16 cellular contexts compared by ENCODE assay signal in genomic region chr6:139060332-139060731, GRCh38. TPM values are rescaled to one million over a fixed set of nuclear protein-coding genes. Genes with fewer than 3 reads are reported as not detected.
DNase-seq lines count a peak whose midpoint lies in the region; ATAC-seq, FAIRE-seq and TF ChIP-seq lines count a peak whose summit lies in the region.
"Had no signal": no experiment of that assay in that cellular context is flagged by ENCODE, and none has a peak within 500 bp of the region (broad histone marks: within the 10 kb centered on the region; RNA-seq: fewer than 3 reads in every experiment).

No MANE protein-coding gene starts in this region.

- peak overlapping the region; percentile 3 for H3K27ac Mint-ChIP-seq in astrocyte (ENCODE audit: unreplicated experiment)
- no peak overlapping the region for H3K27ac Mint-ChIP-seq in natural killer cell treated with Interleukin-12 subunit alpha and Interleukin-12 subunit beta and Interleukin-15 and Interleukin-18, amount 100 ng/mL, for 72 hours

- H2AFZ ChIP-seq in astrocyte (ENCODE audit: low read depth, low read length) (no peak overlapping the region), osteoblast (ENCODE audit: low read length) (no peak overlapping the region)

- H3K4me3 ChIP-seq in astrocyte (ENCODE audit: insufficient read depth, low read depth, low read length) (no peak overlapping the region), osteoblast (ENCODE audit: insufficient read depth, low read length) (no peak overlapping the region), WERI-Rb-1 (ENCODE audit: low read depth, low read length) (no peak overlapping the region)
- H3K4me3 ChIP-seq: colonic mucosa had no signal

- no peak overlapping the region for H3K9ac ChIP-seq in astrocyte (ENCODE audit: low read length)

- H3K9me3 Mint-ChIP-seq in astrocyte (ENCODE audit: unreplicated experiment): no peaks in the 10 kb centered on the region
- no peaks in the 10 kb centered on the region for H3K9me3 Mint-ChIP-seq in natural killer cell treated with Interleukin-12 subunit alpha and Interleukin-12 subunit beta and Interleukin-15 and Interleukin-18, amount 100 ng/mL, for 72 hours

- no peaks in the 10 kb centered on the region for H3K36me3 ChIP-seq in astrocyte (ENCODE audit: insufficient read depth, low read length)
- no peaks in the 10 kb centered on the region for H3K36me3 ChIP-seq in osteoblast (ENCODE audit: insufficient read depth, low read length)
- no peaks in the 10 kb centered on the region for H3K36me3 ChIP-seq in WERI-Rb-1
- H3K36me3 ChIP-seq: colonic mucosa had no signal

- no peaks in the 10 kb centered on the region for H4K20me1 ChIP-seq in astrocyte (ENCODE audit: insufficient read depth, low read length)
- no peaks in the 10 kb centered on the region for H4K20me1 ChIP-seq in osteoblast (ENCODE audit: insufficient read depth, low read length)

- H3K36me3 Mint-ChIP-seq in astrocyte (ENCODE audit: low read depth, unreplicated experiment): no peaks in the 10 kb centered on the region
- no peaks in the 10 kb centered on the region for H3K36me3 Mint-ChIP-seq in natural killer cell treated with Interleukin-12 subunit alpha and Interleukin-12 subunit beta and Interleukin-15 and Interleukin-18, amount 100 ng/mL, for 72 hours

- H3K4me1 Mint-ChIP-seq in astrocyte (ENCODE audit: low read depth, unreplicated experiment): peaks cover 9% of the 10 kb centered on the region
- H3K4me1 Mint-ChIP-seq in natural killer cell treated with Interleukin-12 subunit alpha and Interleukin-12 subunit beta and Interleukin-15 and Interleukin-18, amount 100 ng/mL, for 72 hours (ENCODE audit: low read depth in 2 of 2): no peaks in the 10 kb centered on the region

- H3K4me3 Mint-ChIP-seq in astrocyte (ENCODE audit: unreplicated experiment): no peak overlapping the region
- H3K4me3 Mint-ChIP-seq in natural killer cell treated with Interleukin-12 subunit alpha and Interleukin-12 subunit beta and Interleukin-15 and Interleukin-18, amount 100 ng/mL, for 72 hours: no peak overlapping the region

- H3K79me2 ChIP-seq in astrocyte (ENCODE audit: insufficient read depth, low read length): no peaks in the 10 kb centered on the region
- H3K79me2 ChIP-seq in osteoblast (ENCODE audit: insufficient read depth, low read length): no peaks in the 10 kb centered on the region

- peaks cover 3% of the 10 kb centered on the region for H3K27me3 Mint-ChIP-seq in astrocyte (ENCODE audit: low read depth, unreplicated experiment)
- peaks cover 0 to 9% of the 10 kb centered on the region in 2 donors for H3K27me3 Mint-ChIP-seq in natural killer cell treated with Interleukin-12 subunit alpha and Interleukin-12 subunit beta and Interleukin-15 and Interleukin-18, amount 100 ng/mL, for 72 hours

- no peak for DNase-seq in activated CD4-positive, CD25-positive, alpha-beta regulatory T cell treated with anti-CD3 and anti-CD28 coated beads, Interleukin-2, amount 50 U/mL, for 72 hours
- DNase-seq in LHCN-M2 (ENCODE audit: low read depth): peak; percentile 45
- DNase-seq in astrocyte (ENCODE audit: low read depth): peak; percentile 92
- DNase-seq in osteoblast (ENCODE audit: insufficient read length, low spot score, missing footprints): peak; percentile 64
- DNase-seq in natural killer cell treated with Interleukin-12 subunit alpha and Interleukin-12 subunit beta and Interleukin-15 and Interleukin-18, amount 100 ng/mL, for 72 hours (ENCODE audit: low spot score): no peak
- no peak for DNase-seq in RCC 7860 (ENCODE audit: low spot score)
- no peak for DNase-seq in WERI-Rb-1
- DNase-seq: activated gamma-delta T cell, colonic mucosa, glutamatergic neuron, NCI-H1048, NCI-H510A, Right ventricle myocardium superior had no signal

- H3K4me1 ChIP-seq in astrocyte (ENCODE audit: insufficient read depth, low read length): peaks cover 3% of the 10 kb centered on the region
- H3K4me1 ChIP-seq in osteoblast (ENCODE audit: insufficient read depth, low read length): peaks cover 11% of the 10 kb centered on the region
- H3K4me1 ChIP-seq: colonic mucosa had no signal

- TF ChIP-seq CTCF in astrocyte (IDR thresholded peaks at IDR 0.05; ENCODE audit: insufficient read depth, low read depth, low read length) (no peak), osteoblast (IDR thresholded peaks at IDR 0.05; ENCODE audit: extremely low read depth, low read depth, low read length) (no peak), WERI-Rb-1 (IDR thresholded peaks at IDR 0.05; ENCODE audit: low read depth, low read length) (no peak)

- ATAC-seq in activated CD4-positive, CD25-positive, alpha-beta regulatory T cell treated with anti-CD3 and anti-CD28 coated beads, Interleukin-2, amount 50 U/mL, for 24 hours: peak; percentile 17 to 32
- ATAC-seq in natural killer cell treated with Interleukin-12 subunit alpha and Interleukin-12 subunit beta and Interleukin-15 and Interleukin-18, amount 100 ng/mL, for 72 hours: no peak
- ATAC-seq: left lobe of liver had no signal

- peak overlapping the region; percentile 39 for H3K4me2 ChIP-seq in astrocyte (ENCODE audit: low read length)
- H3K4me2 ChIP-seq in osteoblast (ENCODE audit: insufficient read depth, low read length): peak overlapping the region; percentile 25

- FAIRE-seq in astrocyte (lab: Jason Lieb, UNC): peak; percentile 20
- no peak for FAIRE-seq in RCC 7860 (lab: Jason Lieb, UNC)

- H3K9me3 ChIP-seq in astrocyte (ENCODE audit: insufficient read depth, low read depth, low read length) (no peaks in the 10 kb centered on the region), osteoblast (ENCODE audit: low read depth, low read length) (no peaks in the 10 kb centered on the region), WERI-Rb-1 (ENCODE audit: severe bottlenecking) (no peaks in the 10 kb centered on the region)
- H3K9me3 ChIP-seq: colonic mucosa had no signal

- H3K27ac ChIP-seq in astrocyte (ENCODE audit: low read depth, low read length): no peak overlapping the region
- H3K27ac ChIP-seq in osteoblast (ENCODE audit: low read depth, low read length): no peak overlapping the region
- H3K27ac ChIP-seq in WERI-Rb-1: no peak overlapping the region
- H3K27ac ChIP-seq: 22Rv1, colonic mucosa had no signal

- no peaks in the 10 kb centered on the region for H3K27me3 ChIP-seq in astrocyte (ENCODE audit: insufficient read depth, low read length)
- no peaks in the 10 kb centered on the region for H3K27me3 ChIP-seq in osteoblast (ENCODE audit: insufficient read depth, low read length)
- H3K27me3 ChIP-seq in WERI-Rb-1 (ENCODE audit: insufficient read depth, low read depth, severe bottlenecking): no peaks in the 10 kb centered on the region
- H3K27me3 ChIP-seq: colonic mucosa had no signal

RNA-seq across cellular contexts. Expression of gene ABRACL, which starts 31.8 kb away (rescaled TPM):
- total RNA-seq in LHCN-M2 (2014; rRNA removed) (34.8 and 51.5 TPM in 2 replicates), astrocyte (46.6 and 66.0 TPM in 2 replicates), osteoblast (42.3 and 43.0 TPM in 2 replicates)
- 62.4 TPM for polyA plus RNA-seq in LHCN-M2 (2012)
- 100 to 1,000 TPM in 1 of 2 donors, 10 to 100 TPM in 1; 69.6 to 115 TPM for total RNA-seq in natural killer cell treated with Interleukin-12 subunit alpha and Interleukin-12 subunit beta and Interleukin-15 and Interleukin-18, amount 100 ng/mL, for 72 hours

Comparison
In these comparisons a context has a peak if more than half of its experiments do, and no peak if none do; other contexts are left out.
1. ATAC-seq: peak in activated CD4-positive, CD25-positive, alpha-beta regulatory T cell treated with anti-CD3 and anti-CD28 coated beads, Interleukin-2, amount 50 U/mL, for 24 hours (2 of 2); none in natural killer cell treated with Interleukin-12 subunit alpha and Interleukin-12 subunit beta and Interleukin-15 and Interleukin-18, amount 100 ng/mL, for 72 hours (0 of 2).
2. DNase-seq: peak in LHCN-M2 (single experiment), astrocyte (single experiment) and osteoblast (single experiment); none in activated CD4-positive, CD25-positive, alpha-beta regulatory T cell treated with anti-CD3 and anti-CD28 coated beads, Interleukin-2, amount 50 U/mL, for 72 hours (single experiment), natural killer cell treated with Interleukin-12 subunit alpha and Interleukin-12 subunit beta and Interleukin-15 and Interleukin-18, amount 100 ng/mL, for 72 hours (single experiment), RCC 7860 (single experiment) and WERI-Rb-1 (single experiment).